In genomic region chr13:113938716-113939115, GRCh38 we compare ENCODE assay signal across 19 cellular contexts. TPM values are rescaled to one million over a fixed set of nuclear protein-coding genes. Genes with fewer than 3 reads are reported as not detected.
DNase-seq lines count a peak whose midpoint lies in the region; ATAC-seq and TF ChIP-seq lines count a peak whose summit lies in the region.
"Had no signal": no experiment of that assay in that cellular context is flagged by ENCODE, and none has a peak within 500 bp of the region (broad histone marks: within the 10 kb centered on the region; RNA-seq: fewer than 3 reads in every experiment).

No MANE protein-coding gene starts in this region.

- H3K36me3 ChIP-seq in mucosa of descending colon (ENCODE audit: low read depth): no peaks in the 10 kb centered on the region
- H3K36me3 ChIP-seq: colonic mucosa, SJSA1, upper lobe of right lung had no signal

- WGBS in H9 (ENCODE audit: extremely low coverage, insufficient read length, low lambda C conversion rate): no CpG with 5 or more reads among the region's 11 CpGs

- H3K23me2 ChIP-seq in H9 (ENCODE audit: insufficient read length, low read depth, low read length, poor library complexity, severe bottlenecking): no peaks in the 10 kb centered on the region

- H3K27ac ChIP-seq in H9 (ENCODE audit: insufficient read length, low read depth, low read length): no peak overlapping the region
- H3K27ac ChIP-seq: colonic mucosa, SJSA1, skin epidermis, upper lobe of right lung had no signal

- peak overlapping the region in 2 of 3 experiments; percentile 5 to 22; a peak in 3 of 7 replicates for H3K27ac Mint-ChIP-seq in H9
- H3K27ac Mint-ChIP-seq in T-helper 17 cell: peak overlapping the region; percentile 75
- H3K27ac Mint-ChIP-seq: activated naive CD4-positive, alpha-beta T cell treated with anti-CD3 and anti-CD28 coated beads, Interleukin-2, amount 50 U/mL, for 24 hours had no signal

- no peaks in the 10 kb centered on the region for H3K79me2 ChIP-seq in H9 (ENCODE audit: insufficient read depth, low read length)

- H3T11ph ChIP-seq in H9 (ENCODE audit: low read length): no peak overlapping the region

- no peak overlapping the region for H3K18ac ChIP-seq in H9 (ENCODE audit: insufficient read length, low read depth, low read length)

- no peak overlapping the region for H3K4me3 ChIP-seq in mucosa of descending colon
- H3K4me3 ChIP-seq: colonic mucosa, SJSA1, skin epidermis, upper lobe of right lung had no signal

- H3K9me3 ChIP-seq in H9 (ENCODE audit: control insufficient read depth, low read depth, low read length) (no peaks in the 10 kb centered on the region), T-helper 17 cell (ENCODE audit: control insufficient read depth, low read length, poor library complexity, severe bottlenecking) (no peaks in the 10 kb centered on the region), mucosa of descending colon (no peaks in the 10 kb centered on the region)
- H3K9me3 ChIP-seq: colonic mucosa, SJSA1, upper lobe of right lung had no signal

- ATAC-seq in T-helper 17 cell (no peak), mucosa of descending colon (peak; percentile 48), HG02798 (IDR thresholded peaks at IDR 0.05; ENCODE audit: poor library complexity, unreplicated experiment) (no peak), HG03354 (IDR thresholded peaks at IDR 0.05; ENCODE audit: poor library complexity, severe bottlenecking, unreplicated experiment) (no peak)
- ATAC-seq: upper lobe of right lung had no signal

- no peak overlapping the region for H2AFZ ChIP-seq in H9 (ENCODE audit: low read length)

- no peak overlapping the region for H2BK15ac ChIP-seq in H9 (ENCODE audit: low read depth, low read length)

- no peak overlapping the region for H3K9ac ChIP-seq in H9 (ENCODE audit: extremely low read depth, insufficient read length, low read length)

- no peak overlapping the region for H3K56ac ChIP-seq in H9 (ENCODE audit: insufficient read length, low read depth, low read length)

- H3K4me1 Mint-ChIP-seq in H9 (peaks cover 11 to 13% of the 10 kb centered on the region in 2 experiments), T-helper 17 cell (peaks cover 5% of the 10 kb centered on the region)
- H3K4me1 Mint-ChIP-seq: activated naive CD4-positive, alpha-beta T cell treated with anti-CD3 and anti-CD28 coated beads, Interleukin-2, amount 50 U/mL, for 24 hours had no signal

- intact Hi-C loops in mucosa of descending colon (cut with DNase I, micrococcal nuclease): loop anchor here in 1 of 2 donors (10.0 kb wide), 1 partner anchor 124 kb away; no protein-coding TSS in a partner anchor

- no peak overlapping the region for H2AK5ac ChIP-seq in H9 (ENCODE audit: insufficient read length, low read length)

- H3K4me3 Mint-ChIP-seq in H9 (no peak overlapping the region), T-helper 17 cell (peak overlapping the region; percentile 31)
- H3K4me3 Mint-ChIP-seq: activated naive CD4-positive, alpha-beta T cell treated with anti-CD3 and anti-CD28 coated beads, Interleukin-2, amount 50 U/mL, for 24 hours had no signal

- H3K4me1 ChIP-seq in H9 (ENCODE audit: insufficient read depth, low read length) (no peaks in the 10 kb centered on the region), mucosa of descending colon (ENCODE audit: low read depth) (peaks cover 8% of the 10 kb centered on the region)
- H3K4me1 ChIP-seq: colonic mucosa, upper lobe of right lung had no signal

- no peak overlapping the region for H2BK120ac ChIP-seq in H9 (ENCODE audit: low read depth, low read length, poor library complexity, severe bottlenecking)

- no peaks in the 10 kb centered on the region for H4K20me1 ChIP-seq in H9 (ENCODE audit: control insufficient read depth, insufficient read depth, insufficient read length)

- H3K27me3 Mint-ChIP-seq in H9 (ENCODE audit: low read depth) (no peaks in the 10 kb centered on the region; the same call in none of the 2 replicates), T-helper 17 cell (peaks cover 13% of the 10 kb centered on the region)
- H3K27me3 Mint-ChIP-seq: activated naive CD4-positive, alpha-beta T cell treated with anti-CD3 and anti-CD28 coated beads, Interleukin-2, amount 50 U/mL, for 24 hours had no signal

- no peak overlapping the region for H4K91ac ChIP-seq in H9 (ENCODE audit: insufficient read length, low read depth, low read length)

- H3K27me3 ChIP-seq in H9 (ENCODE audit: insufficient read depth, low read length): no peaks in the 10 kb centered on the region
- H3K27me3 ChIP-seq: colonic mucosa, SJSA1 had no signal

- H3K9me3 Mint-ChIP-seq in H9: no peaks in the 10 kb centered on the region
- H3K9me3 Mint-ChIP-seq: activated naive CD4-positive, alpha-beta T cell treated with anti-CD3 and anti-CD28 coated beads, Interleukin-2, amount 50 U/mL, for 24 hours had no signal

- no peak overlapping the region for H4K5ac ChIP-seq in H9 (ENCODE audit: insufficient read length, low read depth, low read length)

- no peak overlapping the region for H2BK20ac ChIP-seq in H9 (ENCODE audit: low read depth, low read length, poor library complexity, severe bottlenecking)

- H3K4me2 ChIP-seq in H9 (ENCODE audit: insufficient read depth, insufficient read length, low read length): no peak overlapping the region

- H3K23ac ChIP-seq in H9 (ENCODE audit: insufficient read length, low read depth, low read length): no peak overlapping the region

- no peak overlapping the region for H4K8ac ChIP-seq in H9 (replicated peaks; ENCODE audit: insufficient read length, low read depth, low read length)

- no peak overlapping the region for H2BK5ac ChIP-seq in H9 (ENCODE audit: insufficient read length, low read length)

- H3K36me3 Mint-ChIP-seq in H9 (ENCODE audit: insufficient read depth in 1 of 3, low read depth in 3 of 3): no peaks in the 10 kb centered on the region
- H3K36me3 Mint-ChIP-seq in T-helper 17 cell (ENCODE audit: low read depth): peaks cover 2% of the 10 kb centered on the region
- H3K36me3 Mint-ChIP-seq: activated naive CD4-positive, alpha-beta T cell treated with anti-CD3 and anti-CD28 coated beads, Interleukin-2, amount 50 U/mL, for 24 hours had no signal

- no peak overlapping the region for H3K4ac ChIP-seq in H9 (ENCODE audit: low read depth, low read length)

- H3K79me1 ChIP-seq in H9 (ENCODE audit: insufficient read depth, low read depth, low read length, poor library complexity, severe bottlenecking): no peaks in the 10 kb centered on the region

- TF ChIP-seq CTCF in H9 (conservative IDR thresholded peaks at IDR 0.05) (no peak), mucosa of descending colon (IDR thresholded peaks at IDR 0.05) (no peak)

- no peak overlapping the region for H2BK12ac ChIP-seq in H9 (ENCODE audit: insufficient read length, low read depth, low read length)

- DNase-seq in DMS79 treated with DMSO at 0.1 percent for 48 hours (lab: John Stamatoyannopoulos, UW) (peak; percentile 87), DMS79 (lab: John Stamatoyannopoulos, UW) (no peak), H9 (no peak), T-helper 17 cell (no peak), mucosa of descending colon (no peak)
- no peak for DNase-seq in stimulated activated naive CD4-positive, alpha-beta T cell (lab: John Stamatoyannopoulos, UW)
- DNase-seq: 8988T; activated T-cell treated with anti-CD3 and anti-CD28 coated beads, Interleukin-2, amount 50 U/mL, for 48 hours; colonic mucosa; NCI-H1694; stimulated activated CD4-positive, alpha-beta T cell treated with anti-CD3 and anti-CD28 coated beads, Interleukin-2, amount 100 ng/mL, for 48 hours; upper lobe of right lung had no signal

- H3K14ac ChIP-seq in H9 (ENCODE audit: insufficient read depth, low read length): no peak overlapping the region

RNA-seq across cellular contexts. Expression of gene C13orf46, which starts 35.2 kb away (rescaled TPM):
- total RNA-seq in H9 (2021): 0.15 and 0.55 TPM in 2 replicates
- total RNA-seq in T-helper 17 cell: 10 to 100 TPM; 18.6 to 22.6 TPM
- total RNA-seq in mucosa of descending colon: 1 to 10 TPM; 1.3 to 1.8 (median 1.6) TPM
- total RNA-seq: H4, myocyte, SJSA1 had no signal

Comparison
In these comparisons a context has a peak if more than half of its experiments do, and no peak if none do; other contexts are left out.
1. RNA of gene C13orf46, which starts 35.2 kb away (total RNA-seq): 18.6 to 22.6 TPM in T-helper 17 cell; 1.3 to 1.8 TPM in mucosa of descending colon and 0.15 to 0.55 TPM in H9; every median in the first group is over 4 times any median in the second.